Comparison of ENCODE assay signal across 1 cellular context in genomic region chr4:1659104-1659725, GRCh38.
TF ChIP-seq lines count a peak whose summit lies in the region.

No MANE protein-coding gene starts in this region.

TF ChIP-seq in H1, 55 proteins besides CTCF, POLR2A, EP300 and RAD21:
- no peak for TF ChIP-seq ZNF274 (IDR thresholded peaks at IDR 0.05; ENCODE audit: borderline replicate concordance, extremely low read depth, low read length)
- no peak for TF ChIP-seq BCL11A (IDR thresholded peaks at IDR 0.05; ENCODE audit: low read depth in 2 of 2, low read length in 2 of 2)
